Comparison of ENCODE assay signal across 1 cellular context in the genomic region with DNA sequence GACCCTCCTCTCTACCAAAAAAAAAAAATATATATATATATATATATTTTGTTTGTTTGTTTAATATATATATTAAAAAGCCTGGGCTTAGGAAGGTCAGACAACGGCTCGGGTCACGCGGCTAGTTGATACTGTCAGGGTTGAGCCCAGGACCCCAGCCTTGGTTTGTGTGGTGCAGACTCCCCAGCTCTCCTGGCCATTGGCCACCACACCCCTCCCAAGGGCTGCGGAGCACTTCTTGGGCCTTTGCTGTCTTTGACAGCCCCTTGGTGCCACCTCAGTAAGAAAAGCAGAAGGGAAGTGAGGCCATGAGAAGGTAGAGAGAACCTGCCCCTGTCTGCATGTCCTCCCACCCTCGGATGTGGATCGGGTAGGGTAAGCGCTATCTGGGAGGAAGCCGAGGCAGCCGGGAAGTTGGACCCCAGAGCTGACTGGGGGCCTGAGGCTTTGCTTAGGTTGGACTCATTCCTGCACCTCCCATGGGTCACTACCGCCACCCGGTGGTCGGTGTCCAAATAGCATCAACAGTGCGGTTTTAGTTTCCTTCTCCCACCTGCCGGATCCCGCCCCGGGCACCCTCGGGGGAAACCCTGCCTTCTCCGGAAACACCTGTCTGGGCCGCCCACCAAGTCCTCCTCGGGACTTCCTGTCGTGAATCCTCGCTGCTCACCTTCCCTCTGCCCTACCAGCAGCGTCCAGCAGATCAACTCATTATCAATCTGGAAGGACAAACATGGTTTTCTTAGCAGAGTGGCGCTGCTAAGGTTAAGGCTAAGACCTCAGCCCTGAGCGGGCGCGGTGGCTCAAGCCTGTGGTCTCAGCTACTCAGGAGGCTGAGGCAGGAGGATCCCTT.
TF ChIP-seq lines count a peak whose summit lies in the region.

No MANE protein-coding gene starts in this region.

TF ChIP-seq in HepG2, 621 proteins besides CTCF, POLR2A, EP300 and RAD21 (continued from another document and continues in another):
- TF ChIP-seq FOXK1 (CRISPR knock-in tag; IDR thresholded peaks at IDR 0.05; ENCODE audit: borderline replicate concordance, low read depth), result peak; percentile 34; the same call in 1 of the 2 replicates
- no peak for TF ChIP-seq TBX3 (IDR thresholded peaks at IDR 0.05; ENCODE audit: borderline replicate concordance)
- TF ChIP-seq KLF11 (CRISPR knock-in tag; IDR thresholded peaks at IDR 0.05), result 0 out of 2 replicates have a peak, but pooled peaks have one; percentile 48
- TF ChIP-seq, protein P1, sequence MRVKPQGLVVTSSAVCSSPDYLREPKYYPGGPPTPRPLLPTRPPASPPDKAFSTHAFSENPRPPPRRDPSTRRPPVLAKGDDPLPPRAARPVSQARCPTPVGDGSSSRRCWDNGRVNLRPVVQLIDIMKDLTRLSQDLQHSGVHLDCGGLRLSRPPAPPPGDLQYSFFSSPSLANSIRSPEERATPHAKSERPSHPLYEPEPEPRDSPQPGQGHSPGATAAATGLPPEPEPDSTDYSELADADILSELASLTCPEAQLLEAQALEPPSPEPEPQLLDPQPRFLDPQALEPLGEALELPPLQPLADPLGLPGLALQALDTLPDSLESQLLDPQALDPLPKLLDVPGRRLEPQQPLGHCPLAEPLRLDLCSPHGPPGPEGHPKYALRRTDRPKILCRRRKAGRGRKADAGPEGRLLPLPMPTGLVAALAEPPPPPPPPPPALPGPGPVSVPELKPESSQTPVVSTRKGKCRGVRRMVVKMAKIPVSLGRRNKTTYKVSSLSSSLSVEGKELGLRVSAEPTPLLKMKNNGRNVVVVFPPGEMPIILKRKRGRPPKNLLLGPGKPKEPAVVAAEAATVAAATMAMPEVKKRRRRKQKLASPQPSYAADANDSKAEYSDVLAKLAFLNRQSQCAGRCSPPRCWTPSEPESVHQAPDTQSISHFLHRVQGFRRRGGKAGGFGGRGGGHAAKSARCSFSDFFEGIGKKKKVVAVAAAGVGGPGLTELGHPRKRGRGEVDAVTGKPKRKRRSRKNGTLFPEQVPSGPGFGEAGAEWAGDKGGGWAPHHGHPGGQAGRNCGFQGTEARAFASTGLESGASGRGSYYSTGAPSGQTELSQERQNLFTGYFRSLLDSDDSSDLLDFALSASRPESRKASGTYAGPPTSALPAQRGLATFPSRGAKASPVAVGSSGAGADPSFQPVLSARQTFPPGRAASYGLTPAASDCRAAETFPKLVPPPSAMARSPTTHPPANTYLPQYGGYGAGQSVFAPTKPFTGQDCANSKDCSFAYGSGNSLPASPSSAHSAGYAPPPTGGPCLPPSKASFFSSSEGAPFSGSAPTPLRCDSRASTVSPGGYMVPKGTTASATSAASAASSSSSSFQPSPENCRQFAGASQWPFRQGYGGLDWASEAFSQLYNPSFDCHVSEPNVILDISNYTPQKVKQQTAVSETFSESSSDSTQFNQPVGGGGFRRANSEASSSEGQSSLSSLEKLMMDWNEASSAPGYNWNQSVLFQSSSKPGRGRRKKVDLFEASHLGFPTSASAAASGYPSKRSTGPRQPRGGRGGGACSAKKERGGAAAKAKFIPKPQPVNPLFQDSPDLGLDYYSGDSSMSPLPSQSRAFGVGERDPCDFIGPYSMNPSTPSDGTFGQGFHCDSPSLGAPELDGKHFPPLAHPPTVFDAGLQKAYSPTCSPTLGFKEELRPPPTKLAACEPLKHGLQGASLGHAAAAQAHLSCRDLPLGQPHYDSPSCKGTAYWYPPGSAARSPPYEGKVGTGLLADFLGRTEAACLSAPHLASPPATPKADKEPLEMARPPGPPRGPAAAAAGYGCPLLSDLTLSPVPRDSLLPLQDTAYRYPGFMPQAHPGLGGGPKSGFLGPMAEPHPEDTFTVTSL (CRISPR knock-in tag; IDR thresholded peaks at IDR 0.05; ENCODE audit: borderline replicate concordance), result no peak
- TF ChIP-seq ZNF598 (CRISPR knock-in tag; IDR thresholded peaks at IDR 0.05; ENCODE audit: borderline replicate concordance), result peak; percentile 91; the same call in 1 of the 2 replicates
- TF ChIP-seq ZBTB3 (CRISPR knock-in tag; IDR thresholded peaks at IDR 0.05; ENCODE audit: borderline replicate concordance, low read depth), result no peak
- TF ChIP-seq ZNF549 (CRISPR knock-in tag; IDR thresholded peaks at IDR 0.05), result no peak
- TF ChIP-seq ZNF607 (CRISPR knock-in tag; IDR thresholded peaks at IDR 0.05; ENCODE audit: borderline replicate concordance), result no peak
- TF ChIP-seq ZMAT3 (CRISPR knock-in tag; conservative IDR thresholded peaks at IDR 0.05), result no peak
- peak; percentile 64; the same call in 1 of the 2 replicates for TF ChIP-seq MIER2 (CRISPR knock-in tag; IDR thresholded peaks at IDR 0.05)
- peak; percentile 46; the same call in 1 of the 2 replicates for TF ChIP-seq ZFP82 (CRISPR knock-in tag; IDR thresholded peaks at IDR 0.05; ENCODE audit: borderline replicate concordance)
- peak; percentile 84 for TF ChIP-seq TEAD3 (CRISPR knock-in tag; optimal IDR thresholded peaks at IDR 0.05; ENCODE audit: borderline replicate concordance)
- TF ChIP-seq ZNF124 (CRISPR knock-in tag; IDR thresholded peaks at IDR 0.05), result peak; percentile 86; the same call in 1 of the 2 replicates
- no peak for TF ChIP-seq ZNF12 (CRISPR knock-in tag; IDR thresholded peaks at IDR 0.05)
- TF ChIP-seq ZNF160 (CRISPR knock-in tag; IDR thresholded peaks at IDR 0.05), result no peak
- no peak for TF ChIP-seq ZNF530 (CRISPR knock-in tag; IDR thresholded peaks at IDR 0.05; ENCODE audit: low read depth)
- no peak for TF ChIP-seq NBN (conservative IDR thresholded peaks at IDR 0.05)
- no peak for TF ChIP-seq ZNF780A (CRISPR knock-in tag; IDR thresholded peaks at IDR 0.05)
- TF ChIP-seq, protein P2, sequence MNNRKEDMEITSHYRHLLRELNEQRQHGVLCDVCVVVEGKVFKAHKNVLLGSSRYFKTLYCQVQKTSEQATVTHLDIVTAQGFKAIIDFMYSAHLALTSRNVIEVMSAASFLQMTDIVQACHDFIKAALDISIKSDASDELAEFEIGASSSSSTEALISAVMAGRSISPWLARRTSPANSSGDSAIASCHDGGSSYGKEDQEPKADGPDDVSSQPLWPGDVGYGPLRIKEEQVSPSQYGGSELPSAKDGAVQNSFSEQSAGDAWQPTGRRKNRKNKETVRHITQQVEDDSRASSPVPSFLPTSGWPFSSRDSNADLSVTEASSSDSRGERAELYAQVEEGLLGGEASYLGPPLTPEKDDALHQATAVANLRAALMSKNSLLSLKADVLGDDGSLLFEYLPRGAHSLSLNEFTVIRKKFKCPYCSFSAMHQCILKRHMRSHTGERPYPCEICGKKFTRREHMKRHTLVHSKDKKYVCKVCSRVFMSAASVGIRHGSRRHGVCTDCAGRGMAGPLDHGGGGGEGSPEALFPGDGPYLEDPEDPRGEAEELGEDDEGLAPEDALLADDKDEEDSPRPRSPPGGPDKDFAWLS (CRISPR knock-in tag; IDR thresholded peaks at IDR 0.05; ENCODE audit: borderline replicate concordance), result no peak
- TF ChIP-seq ZBTB21 (CRISPR knock-in tag; IDR thresholded peaks at IDR 0.05), result no peak
- TF ChIP-seq ZBTB7B (CRISPR knock-in tag; IDR thresholded peaks at IDR 0.05), result peak; percentile 82
- TF ChIP-seq, protein P3, sequence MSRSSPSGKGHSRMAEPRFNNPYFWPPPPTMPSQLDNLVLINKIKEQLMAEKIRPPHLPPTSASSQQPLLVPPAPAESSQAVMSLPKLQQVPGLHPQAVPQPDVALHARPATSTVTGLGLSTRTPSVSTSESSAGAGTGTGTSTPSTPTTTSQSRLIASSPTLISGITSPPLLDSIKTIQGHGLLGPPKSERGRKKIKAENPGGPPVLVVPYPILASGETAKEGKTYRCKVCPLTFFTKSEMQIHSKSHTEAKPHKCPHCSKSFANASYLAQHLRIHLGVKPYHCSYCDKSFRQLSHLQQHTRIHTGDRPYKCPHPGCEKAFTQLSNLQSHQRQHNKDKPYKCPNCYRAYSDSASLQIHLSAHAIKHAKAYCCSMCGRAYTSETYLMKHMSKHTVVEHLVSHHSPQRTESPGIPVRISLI (CRISPR knock-in tag; IDR thresholded peaks at IDR 0.05; ENCODE audit: borderline replicate concordance), result no peak
- no peak for TF ChIP-seq MTF1 (CRISPR knock-in tag; IDR thresholded peaks at IDR 0.05)
- no peak for TF ChIP-seq SP2 (CRISPR knock-in tag; IDR thresholded peaks at IDR 0.05)
- TF ChIP-seq, protein P4, sequence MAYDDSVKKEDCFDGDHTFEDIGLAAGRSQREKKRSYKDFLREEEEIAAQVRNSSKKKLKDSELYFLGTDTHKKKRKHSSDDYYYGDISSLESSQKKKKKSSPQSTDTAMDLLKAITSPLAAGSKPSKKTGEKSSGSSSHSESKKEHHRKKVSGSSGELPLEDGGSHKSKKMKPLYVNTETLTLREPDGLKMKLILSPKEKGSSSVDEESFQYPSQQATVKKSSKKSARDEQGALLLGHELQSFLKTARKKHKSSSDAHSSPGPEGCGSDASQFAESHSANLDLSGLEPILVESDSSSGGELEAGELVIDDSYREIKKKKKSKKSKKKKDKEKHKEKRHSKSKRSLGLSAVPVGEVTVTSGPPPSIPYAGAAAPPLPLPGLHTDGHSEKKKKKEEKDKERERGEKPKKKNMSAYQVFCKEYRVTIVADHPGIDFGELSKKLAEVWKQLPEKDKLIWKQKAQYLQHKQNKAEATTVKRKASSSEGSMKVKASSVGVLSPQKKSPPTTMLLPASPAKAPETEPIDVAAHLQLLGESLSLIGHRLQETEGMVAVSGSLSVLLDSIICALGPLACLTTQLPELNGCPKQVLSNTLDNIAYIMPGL (CRISPR knock-in tag; IDR thresholded peaks at IDR 0.05; ENCODE audit: borderline replicate concordance in 1 of 2, low read depth in 1 of 2), result peak; percentile 61 to 65; a peak in 3 of 4 replicates
- TF ChIP-seq, protein P5, sequence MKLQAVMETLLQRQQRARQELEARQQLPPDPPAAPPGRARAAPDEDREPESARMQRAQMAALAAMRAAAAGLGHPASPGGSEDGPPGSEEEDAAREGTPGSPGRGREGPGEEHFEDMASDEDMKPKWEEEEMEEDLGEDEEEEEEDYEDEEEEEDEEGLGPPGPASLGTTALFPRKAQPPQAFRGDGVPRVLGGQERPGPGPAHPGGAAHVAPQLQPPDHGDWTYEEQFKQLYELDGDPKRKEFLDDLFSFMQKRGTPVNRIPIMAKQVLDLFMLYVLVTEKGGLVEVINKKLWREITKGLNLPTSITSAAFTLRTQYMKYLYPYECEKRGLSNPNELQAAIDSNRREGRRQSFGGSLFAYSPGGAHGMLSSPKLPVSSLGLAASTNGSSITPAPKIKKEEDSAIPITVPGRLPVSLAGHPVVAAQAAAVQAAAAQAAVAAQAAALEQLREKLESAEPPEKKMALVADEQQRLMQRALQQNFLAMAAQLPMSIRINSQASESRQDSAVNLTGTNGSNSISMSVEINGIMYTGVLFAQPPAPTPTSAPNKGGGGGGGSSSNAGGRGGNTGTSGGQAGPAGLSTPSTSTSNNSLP (IDR thresholded peaks at IDR 0.05; ENCODE audit: low read depth, low read length), result 0 out of 2 replicates have a peak, but pooled peaks have one; percentile 13
- TF ChIP-seq ZZZ3 (CRISPR knock-in tag; IDR thresholded peaks at IDR 0.05; ENCODE audit: borderline replicate concordance), result no peak
- no peak for TF ChIP-seq GTF3A (CRISPR knock-in tag; conservative IDR thresholded peaks at IDR 0.05)
- TF ChIP-seq ZSCAN12 (CRISPR knock-in tag; IDR thresholded peaks at IDR 0.05), result no peak
- no peak for TF ChIP-seq ZNF343 (CRISPR knock-in tag; IDR thresholded peaks at IDR 0.05)
- no peak for TF ChIP-seq ZNF589 (CRISPR knock-in tag; conservative IDR thresholded peaks at IDR 0.05)
- TF ChIP-seq HOXA9 (CRISPR knock-in tag; IDR thresholded peaks at IDR 0.05; ENCODE audit: borderline replicate concordance), result no peak
- TF ChIP-seq NFATC3 (CRISPR knock-in tag; IDR thresholded peaks at IDR 0.05), result peak; percentile 56; the same call in 1 of the 2 replicates
- no peak for TF ChIP-seq RBAK (CRISPR knock-in tag; IDR thresholded peaks at IDR 0.05)
- no peak for TF ChIP-seq PHB2 (IDR thresholded peaks at IDR 0.05; ENCODE audit: partially characterized antibody)
- no peak for TF ChIP-seq MED8 (CRISPR knock-in tag; IDR thresholded peaks at IDR 0.05; ENCODE audit: insufficient replicate concordance)
- peak; percentile 73 for TF ChIP-seq KAT8 (CRISPR knock-in tag; IDR thresholded peaks at IDR 0.05)
- no peak for TF ChIP-seq ZNF75D (CRISPR knock-in tag; IDR thresholded peaks at IDR 0.05; ENCODE audit: borderline replicate concordance)
- TF ChIP-seq BRCA1 (CRISPR knock-in tag; IDR thresholded peaks at IDR 0.05), result no peak
- no peak for TF ChIP-seq SRSF9 (IDR thresholded peaks at IDR 0.05; ENCODE audit: borderline replicate concordance, insufficient read depth, low read depth, low read length, poor library complexity, severe bottlenecking)
- no peak for TF ChIP-seq NCOR1 (IDR thresholded peaks at IDR 0.05; ENCODE audit: borderline replicate concordance, low read length)
- 0 out of 2 replicates have a peak, but pooled peaks have one; percentile 13 for TF ChIP-seq RCOR2 (CRISPR knock-in tag; IDR thresholded peaks at IDR 0.05)
- no peak for TF ChIP-seq SSRP1 (CRISPR knock-in tag; IDR thresholded peaks at IDR 0.05)
- no peak for TF ChIP-seq ZNF251 (CRISPR knock-in tag; IDR thresholded peaks at IDR 0.05)
- TF ChIP-seq KDM6A (CRISPR knock-in tag; IDR thresholded peaks at IDR 0.05; ENCODE audit: low read depth), result no peak
- TF ChIP-seq RXRA (CRISPR knock-in tag; IDR thresholded peaks at IDR 0.05), result peak; percentile 62; the same call in 1 of the 2 replicates
- TF ChIP-seq, protein P6, sequence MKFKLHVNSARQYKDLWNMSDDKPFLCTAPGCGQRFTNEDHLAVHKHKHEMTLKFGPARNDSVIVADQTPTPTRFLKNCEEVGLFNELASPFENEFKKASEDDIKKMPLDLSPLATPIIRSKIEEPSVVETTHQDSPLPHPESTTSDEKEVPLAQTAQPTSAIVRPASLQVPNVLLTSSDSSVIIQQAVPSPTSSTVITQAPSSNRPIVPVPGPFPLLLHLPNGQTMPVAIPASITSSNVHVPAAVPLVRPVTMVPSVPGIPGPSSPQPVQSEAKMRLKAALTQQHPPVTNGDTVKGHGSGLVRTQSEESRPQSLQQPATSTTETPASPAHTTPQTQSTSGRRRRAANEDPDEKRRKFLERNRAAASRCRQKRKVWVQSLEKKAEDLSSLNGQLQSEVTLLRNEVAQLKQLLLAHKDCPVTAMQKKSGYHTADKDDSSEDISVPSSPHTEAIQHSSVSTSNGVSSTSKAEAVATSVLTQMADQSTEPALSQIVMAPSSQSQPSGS (CRISPR knock-in tag; IDR thresholded peaks at IDR 0.05), result peak; percentile 73; the same call in 1 of the 2 replicates
- TF ChIP-seq ZNF839 (CRISPR knock-in tag; IDR thresholded peaks at IDR 0.05; ENCODE audit: borderline replicate concordance), result no peak
- no peak for TF ChIP-seq ZSCAN30 (CRISPR knock-in tag; IDR thresholded peaks at IDR 0.05)
- no peak for TF ChIP-seq ZNF20 (CRISPR knock-in tag; IDR thresholded peaks at IDR 0.05)
- no peak for TF ChIP-seq REXO4 (CRISPR knock-in tag; IDR thresholded peaks at IDR 0.05; ENCODE audit: borderline replicate concordance)
- peak; percentile 37; the same call in 1 of the 2 replicates for TF ChIP-seq SAP130 (CRISPR knock-in tag; IDR thresholded peaks at IDR 0.05; ENCODE audit: low read depth)
- no peak for TF ChIP-seq SPEN (CRISPR knock-in tag; IDR thresholded peaks at IDR 0.05; ENCODE audit: low read depth)
- no peak for TF ChIP-seq ZNF557 (CRISPR knock-in tag; IDR thresholded peaks at IDR 0.05)
- no peak for TF ChIP-seq EED (CRISPR knock-in tag; IDR thresholded peaks at IDR 0.05)
- no peak for TF ChIP-seq HNRNPUL1 (IDR thresholded peaks at IDR 0.05; ENCODE audit: low read depth, low read length)
- TF ChIP-seq ERF (CRISPR knock-in tag; IDR thresholded peaks at IDR 0.05), result peak; percentile 70; the same call in 1 of the 2 replicates
